ENCODE assay signal across 9 cellular contexts in genomic region chr16:10039220-10040096, GRCh38.
A peak's percentile ranks its signal among the peaks of the same experiment; 100 is the strongest.
DNase-seq lines count a peak whose midpoint lies in the region; ATAC-seq, FAIRE-seq and TF ChIP-seq lines count a peak whose summit lies in the region.
"Had no signal": no experiment of that assay in that cellular context is flagged by ENCODE, and none has a peak within 500 bp of the region (broad histone marks: within the 10 kb centered on the region; RNA-seq: fewer than 3 reads in every experiment).

No MANE protein-coding gene starts in this region.

- H3K36me3 Mint-ChIP-seq in astrocyte (ENCODE audit: low read depth, unreplicated experiment) (no peaks in the 10 kb centered on the region), osteocyte (ENCODE audit: unreplicated experiment) (no peaks in the 10 kb centered on the region)

- no peak for FAIRE-seq in astrocyte (lab: Jason Lieb, UNC)

- H3K27ac Mint-ChIP-seq in astrocyte (ENCODE audit: unreplicated experiment) (no peak overlapping the region), osteocyte (ENCODE audit: unreplicated experiment) (no peak overlapping the region)

- no peak overlapping the region for H3K27ac ChIP-seq in astrocyte (ENCODE audit: low read depth, low read length)
- H3K27ac ChIP-seq in iPS-20b (ENCODE audit: low read length) = no peak overlapping the region
- H3K27ac ChIP-seq in temporal lobe (ENCODE audit: low read depth, low read length) = peak overlapping the region; percentile 82
- H3K27ac ChIP-seq: HL-60 had no signal

- H3K4me3 ChIP-seq in astrocyte (ENCODE audit: insufficient read depth, low read depth, low read length) (peak overlapping the region; percentile 37), iPS-20b (ENCODE audit: low read length) (peak overlapping the region; percentile 76)

- H3K9ac ChIP-seq in astrocyte (ENCODE audit: low read length) = no peak overlapping the region
- H3K9ac ChIP-seq in iPS-20b (ENCODE audit: low read depth, low read length) = peak overlapping the region; percentile 76; the same call in 1 of the 2 replicates

- H3K27me3 Mint-ChIP-seq in astrocyte (ENCODE audit: low read depth, unreplicated experiment) = peaks cover 16% of the 10 kb centered on the region
- H3K27me3 Mint-ChIP-seq in osteocyte (ENCODE audit: unreplicated experiment) = no peaks in the 10 kb centered on the region

- no peaks in the 10 kb centered on the region for H4K20me1 ChIP-seq in astrocyte (ENCODE audit: insufficient read depth, low read length)

- H3K9me3 Mint-ChIP-seq in astrocyte (ENCODE audit: unreplicated experiment) (peaks cover 7% of the 10 kb centered on the region), osteocyte (ENCODE audit: unreplicated experiment) (peaks cover 15% of the 10 kb centered on the region)

- peaks cover 3% of the 10 kb centered on the region for H3K9me3 ChIP-seq in astrocyte (ENCODE audit: insufficient read depth, low read depth, low read length)
- no peaks in the 10 kb centered on the region for H3K9me3 ChIP-seq in iPS-20b (ENCODE audit: insufficient read depth, low read depth, low read length)

- H3K27me3 ChIP-seq in astrocyte (ENCODE audit: insufficient read depth, low read length) = peaks cover 3% of the 10 kb centered on the region
- H3K27me3 ChIP-seq in iPS-20b (ENCODE audit: insufficient read depth, low read length) = no peaks in the 10 kb centered on the region

- H3K4me1 Mint-ChIP-seq in astrocyte (ENCODE audit: low read depth, unreplicated experiment) (no peaks in the 10 kb centered on the region), osteocyte (ENCODE audit: unreplicated experiment) (no peaks in the 10 kb centered on the region)

- no peaks in the 10 kb centered on the region for H3K79me2 ChIP-seq in astrocyte (ENCODE audit: insufficient read depth, low read length)

- DNase-seq in NCI-H1694 treated with DMSO at 0.1 percent for 48 hours (lab: John Stamatoyannopoulos, UW) (peak; percentile 37), NCI-H1694 (lab: John Stamatoyannopoulos, UW) (no peak), astrocyte (ENCODE audit: low read depth) (peak; percentile 16), osteocyte (ENCODE audit: extremely low spot score, unreplicated experiment) (no peak), A172 (ENCODE audit: low spot score) (no peak)

- H3K4me1 ChIP-seq in astrocyte (ENCODE audit: insufficient read depth, low read length) = peaks cover 3% of the 10 kb centered on the region
- H3K4me1 ChIP-seq in iPS-20b (ENCODE audit: insufficient read depth, low read length) = no peaks in the 10 kb centered on the region; the same call in 1 of the 2 replicates

- H3K36me3 ChIP-seq in astrocyte (ENCODE audit: insufficient read depth, low read length) (no peaks in the 10 kb centered on the region), iPS-20b (ENCODE audit: insufficient read depth, low read depth, low read length) (no peaks in the 10 kb centered on the region)

- no peak for ATAC-seq in GM21786 (IDR thresholded peaks at IDR 0.05; ENCODE audit: unreplicated experiment)

- H3K4me3 Mint-ChIP-seq in astrocyte (ENCODE audit: unreplicated experiment) (peak overlapping the region; percentile 27), osteocyte (ENCODE audit: unreplicated experiment) (no peak overlapping the region)

- H3K4me2 ChIP-seq in astrocyte (ENCODE audit: low read length) = peak overlapping the region; percentile 78

- peak overlapping the region; percentile 20 for H2AFZ ChIP-seq in astrocyte (ENCODE audit: low read depth, low read length)

- TF ChIP-seq CTCF in astrocyte (IDR thresholded peaks at IDR 0.05; ENCODE audit: insufficient read depth, low read depth, low read length) (no peak), osteocyte (IDR thresholded peaks at IDR 0.05) (no peak)

Comparison
In these comparisons a context has a peak if more than half of its experiments do, and no peak if none do; other contexts are left out.
1. DNase-seq: peak in NCI-H1694 treated with DMSO at 0.1 percent for 48 hours (single experiment) and astrocyte (single experiment); none in NCI-H1694 (single experiment), osteocyte (single experiment) and A172 (single experiment).